8 cellular contexts compared by ENCODE assay signal in the genomic region with DNA sequence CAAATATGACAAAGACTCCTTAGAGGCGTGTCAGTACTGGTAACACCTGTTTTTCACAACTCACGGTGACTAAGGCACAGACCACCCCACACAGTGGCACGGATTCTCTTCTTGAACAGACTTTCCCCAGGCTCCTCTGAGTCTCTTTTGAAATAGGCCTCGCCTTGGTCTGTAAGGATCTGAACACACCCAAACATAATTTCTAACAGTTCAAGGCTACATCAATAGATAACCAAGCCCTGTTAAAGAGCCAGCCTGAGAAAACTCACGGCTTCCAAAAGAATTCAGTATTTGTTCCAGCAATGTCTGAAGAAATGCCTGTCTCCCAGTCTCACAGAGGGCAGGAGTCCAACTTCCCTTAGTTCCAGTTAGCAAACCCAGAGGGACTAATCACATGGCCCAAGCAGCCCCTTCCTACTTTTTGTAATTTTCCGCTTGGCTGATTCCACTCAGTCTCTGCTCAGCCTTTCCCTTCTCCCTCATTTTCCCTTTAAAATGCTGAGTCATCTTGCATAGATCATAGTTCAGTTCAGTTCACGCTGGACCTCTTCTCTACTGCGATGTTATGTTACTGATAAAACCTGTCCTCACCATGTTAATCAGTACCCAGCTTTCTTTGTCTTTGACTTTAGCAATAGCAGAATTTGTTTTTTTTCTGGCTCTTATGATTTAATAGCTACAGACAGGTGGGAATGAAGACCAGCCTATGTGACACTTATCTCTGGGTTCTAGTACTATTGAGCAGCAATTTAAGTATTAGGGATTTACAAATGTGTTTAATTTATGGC. TPM values are rescaled to one million over a fixed set of nuclear protein-coding genes. Genes with fewer than 3 reads are reported as not detected.
DNase-seq lines count a peak whose midpoint lies in the region; ATAC-seq lines count a peak whose summit lies in the region.

No MANE protein-coding gene starts in this region.

- DNase-seq in DMS153 treated with DMSO at 0.1 percent for 48 hours (lab: John Stamatoyannopoulos, UW; ENCODE audit: unreplicated experiment) = peak; percentile 17
- peak; percentile 60 for DNase-seq in NCI-H748 treated with DMSO at 0.1 percent for 48 hours (lab: John Stamatoyannopoulos, UW)
- peak; percentile 88 for DNase-seq in myocyte (ENCODE audit: low read depth)
- no peak for DNase-seq in stimulated activated CD4-positive, alpha-beta T cell treated with anti-CD3 and anti-CD28 coated beads, Interleukin-1b, Interleukin-23, amount 100 ng/mL, for 48 hours
- DNase-seq in effector CD4-positive, alpha-beta T cell = no peak

- peak; percentile 94 for ATAC-seq in esophagus mucosa
- no peak for ATAC-seq in GM21825 (IDR thresholded peaks at IDR 0.05; ENCODE audit: unreplicated experiment)
- ATAC-seq in HG03175 (IDR thresholded peaks at IDR 0.05; ENCODE audit: unreplicated experiment) = no peak

RNA-seq across cellular contexts. Expression of gene AKR1C3, which starts 22.6 kb away (rescaled TPM):
- 29.5 TPM for total RNA-seq in esophagus mucosa
- 65.8 and 91.3 TPM in 2 replicates for total RNA-seq in myocyte
- 91.0 TPM for polyA plus RNA-seq in myocyte (2012)

Comparison
In these comparisons a context has a peak if more than half of its experiments do, and no peak if none do; other contexts are left out.
1. DNase-seq: peak in DMS153 treated with DMSO at 0.1 percent for 48 hours (single experiment), NCI-H748 treated with DMSO at 0.1 percent for 48 hours (single experiment) and myocyte (single experiment); none in stimulated activated CD4-positive, alpha-beta T cell treated with anti-CD3 and anti-CD28 coated beads, Interleukin-1b, Interleukin-23, amount 100 ng/mL, for 48 hours (single experiment) and effector CD4-positive, alpha-beta T cell (single experiment).